ENCODE assay signal across 20 cellular contexts in the genomic region with DNA sequence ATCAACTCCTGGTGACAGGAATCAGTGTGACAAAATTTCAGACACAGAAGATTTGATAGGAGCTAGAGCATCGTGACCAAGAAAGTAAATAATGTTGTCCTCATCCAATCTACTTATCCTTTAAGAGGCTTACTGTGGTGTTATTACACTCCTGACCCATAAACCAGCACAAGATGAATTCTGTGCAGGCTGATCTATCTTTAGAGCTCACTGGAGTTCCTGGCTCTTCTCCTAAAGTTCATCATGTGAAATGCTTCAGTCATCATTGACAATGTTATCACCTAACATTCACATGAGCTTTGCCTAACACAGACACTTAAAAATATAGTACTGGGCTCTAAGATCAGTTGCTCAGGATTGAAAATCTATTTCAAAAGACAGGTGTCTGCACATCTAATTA.
"Had no signal": no experiment of that assay in that cellular context is flagged by ENCODE, and none has a peak within 500 bp of the region (broad histone marks: within the 10 kb centered on the region; RNA-seq: fewer than 3 reads in every experiment).

No MANE protein-coding gene starts in this region.

- H3K4me1 ChIP-seq: neural progenitor cell, spleen had no signal

- H3K9me3 ChIP-seq: spleen, tibial artery had no signal

- H3K27me3 ChIP-seq: neural progenitor cell, spleen, tibial artery had no signal

- H3K36me3 ChIP-seq: neural progenitor cell, spleen, tibial artery had no signal

- H3K4me2 ChIP-seq: neural progenitor cell had no signal

- H3K4me3 ChIP-seq: lung, neural progenitor cell, spleen, tibial artery had no signal

- DNase-seq: activated CD4-positive, alpha-beta memory T cell treated with anti-CD3 and anti-CD28 coated beads, Interleukin-2, amount 10 ng/mL, durations not matched to agents 7 days and 5 days; activated CD4-positive, alpha-beta T cell treated with anti-CD3 and anti-CD28 coated beads, Interleukin-2, amount 10 ng/mL, durations not matched to agents 24 days and 14 days; activated effector memory CD4-positive, alpha-beta T cell treated with Interleukin-2 at 50 U/mL for 16 hours; activated naive CD4-positive, alpha-beta T cell treated with anti-CD3 and anti-CD28 coated beads, Interleukin-2, amount 10 ng/mL, durations not matched to agents 7 days and 5 days; activated T-cell treated with anti-CD3 and anti-CD28 coated beads, Interleukin-2, amount 50 U/mL, for 72 hours; amygdala; effector memory CD4-positive, alpha-beta T cell; foreskin melanocyte; glutamatergic neuron; hypothalamus; naive thymus-derived CD4-positive, alpha-beta T cell; posterior cingulate gyrus; spleen; stimulated activated CD4-positive, alpha-beta T cell treated with anti-CD3 and anti-CD28 coated beads, Interleukin-4, amount 100 ng/mL, for 1 hour; substantia nigra; tibial artery had no signal

- H3K9ac ChIP-seq: neural progenitor cell had no signal

- ATAC-seq: activated CD4-positive, CD25-positive, alpha-beta regulatory T cell treated with anti-CD3 and anti-CD28 coated beads, Interleukin-2, amount 50 U/mL, for 24 hours; activated T-cell treated with anti-CD3 and anti-CD28 coated beads, Interleukin-2, amount 50 U/mL, for 72 hours; esophagus mucosa; naive thymus-derived CD4-positive, alpha-beta T cell had no signal

- H3K27ac ChIP-seq: neural progenitor cell, spleen had no signal

- H2AFZ ChIP-seq: neural progenitor cell had no signal
